In genomic region chr11:2902784-2903671, GRCh38 we compare ENCODE assay signal across 8 cellular contexts. TPM values are rescaled to one million over a fixed set of nuclear protein-coding genes. Genes with fewer than 3 reads are reported as not detected.
DNase-seq lines count a peak whose midpoint lies in the region; ATAC-seq and TF ChIP-seq lines count a peak whose summit lies in the region.

No MANE protein-coding gene starts in this region.

- H3K4me3 ChIP-seq in naive thymus-derived CD4-positive, alpha-beta T cell (ENCODE audit: low read length), result peak overlapping the region; percentile 66

- intact Hi-C loops in naive thymus-derived CD4-positive, alpha-beta T cell (cut with micrococcal nuclease), result loop anchor here (1.0 to 5.0 kb wide), 12 partner anchors 11 to 1141 kb away; partner anchors contain the start of genes CARS1 (in 1 of the 2), CDKN1C (in 1 of the 2), CTSD (in 1 of the 2) and NAP1L4 (in 1 of the 2)

- CTCF ChIA-PET in naive thymus-derived CD4-positive, alpha-beta T cell (lab: Charles Lee), result interaction anchor here (1.8 to 3.4 kb wide), 3 partner anchors 11 to 371 kb away, joined by 6 to 16 read pairs (median 7); no protein-coding TSS in a partner anchor

- no peaks in the 10 kb centered on the region for H3K27me3 Mint-ChIP-seq in central memory CD8-positive, alpha-beta T cell
- H3K27me3 Mint-ChIP-seq in naive thymus-derived CD4-positive, alpha-beta T cell, result no peaks in the 10 kb centered on the region

- peaks cover 46% of the 10 kb centered on the region for H3K4me1 Mint-ChIP-seq in central memory CD8-positive, alpha-beta T cell
- peaks cover 38 to 50% (median 40%) of the 10 kb centered on the region in 7 donors for H3K4me1 Mint-ChIP-seq in naive thymus-derived CD4-positive, alpha-beta T cell

- ATAC-seq in HG03521 (IDR thresholded peaks at IDR 0.05; ENCODE audit: unreplicated experiment), result peak; percentile 3
- no peak for ATAC-seq in central memory CD8-positive, alpha-beta T cell (replicated peaks; ENCODE audit: extremely low read depth, poor library complexity, severe bottlenecking)
- no peak for ATAC-seq in naive thymus-derived CD4-positive, alpha-beta T cell
- no peak for ATAC-seq in HG02610 (IDR thresholded peaks at IDR 0.05; ENCODE audit: unreplicated experiment)

- peak overlapping the region; percentile 74 for H3K4me3 Mint-ChIP-seq in central memory CD8-positive, alpha-beta T cell
- peak overlapping the region; percentile 56 to 82 (median 78) for H3K4me3 Mint-ChIP-seq in naive thymus-derived CD4-positive, alpha-beta T cell

- H3K9me3 ChIP-seq in naive thymus-derived CD4-positive, alpha-beta T cell (ENCODE audit: control insufficient read depth in 2 of 3, low read length in 3 of 3), result no peaks in the 10 kb centered on the region

- H3K27ac Mint-ChIP-seq in central memory CD8-positive, alpha-beta T cell (ENCODE audit: low read depth), result no peak overlapping the region
- peak overlapping the region in 7 of 9 donors; percentile 31 to 81 (median 41) for H3K27ac Mint-ChIP-seq in naive thymus-derived CD4-positive, alpha-beta T cell

- H3K4me1 ChIP-seq in naive thymus-derived CD4-positive, alpha-beta T cell (ENCODE audit: control insufficient read depth in 2 of 2, insufficient read depth in 2 of 2, low read length in 2 of 2), result peaks cover 31 to 32% of the 10 kb centered on the region in 2 donors

- H3K36me3 Mint-ChIP-seq in central memory CD8-positive, alpha-beta T cell (ENCODE audit: insufficient read depth), result peaks cover 3% of the 10 kb centered on the region
- peaks cover 0 to 26% (median 19%) of the 10 kb centered on the region in 5 donors for H3K36me3 Mint-ChIP-seq in naive thymus-derived CD4-positive, alpha-beta T cell

- H3K27me3 ChIP-seq in naive thymus-derived CD4-positive, alpha-beta T cell (ENCODE audit: control insufficient read depth in 2 of 2, insufficient read depth in 2 of 2, low read length in 2 of 2), result no peaks in the 10 kb centered on the region

- no peak for DNase-seq in central memory CD8-positive, alpha-beta T cell (ENCODE audit: low spot score in 2 of 2)
- DNase-seq in naive thymus-derived CD4-positive, alpha-beta T cell, result no peak
- DNase-seq in ureter (ENCODE audit: low spot score) (no peak), AML-193 (lab: John Stamatoyannopoulos, UW) (no peak), NCI-H2029 (lab: John Stamatoyannopoulos, UW) (no peak)

- H3K27ac ChIP-seq in C4-2B, result peak overlapping the region; percentile 92
- peak overlapping the region; percentile 65 for H3K27ac ChIP-seq in naive thymus-derived CD4-positive, alpha-beta T cell (ENCODE audit: low read depth, low read length)

- POLR2A ChIA-PET in naive thymus-derived CD4-positive, alpha-beta T cell (lab: Charles Lee), result interaction anchor here (0.6 to 2.9 kb wide), 5 partner anchors 10 to 370 kb away, joined by 3 to 16 read pairs (median 3); no protein-coding TSS in a partner anchor

- no peaks in the 10 kb centered on the region for H3K9me3 Mint-ChIP-seq in central memory CD8-positive, alpha-beta T cell
- H3K9me3 Mint-ChIP-seq in naive thymus-derived CD4-positive, alpha-beta T cell, result peaks cover 0 to 15% (median 2%) of the 10 kb centered on the region in 11 donors

- TF ChIP-seq CTCF in C4-2B (conservative IDR thresholded peaks at IDR 0.05), result no peak

- no peaks in the 10 kb centered on the region for H3K36me3 ChIP-seq in naive thymus-derived CD4-positive, alpha-beta T cell (ENCODE audit: control insufficient read depth in 2 of 3, insufficient read depth in 3 of 3, low read length in 3 of 3)

RNA-seq across cellular contexts. Expression of gene CDKN1C, which starts 17.5 kb away (rescaled TPM):
- 10 to 100 TPM in 1 of 5 experiments, 1 to 10 TPM in 3, under 1 TPM in 1; 0.53 to 36.0 (median 6.0) TPM for total RNA-seq in naive thymus-derived CD4-positive, alpha-beta T cell
- polyA plus RNA-seq in naive thymus-derived CD4-positive, alpha-beta T cell, result under 1 TPM; 0.35 to 0.94 TPM
- 21.5 TPM for total RNA-seq in ureter

RNA-seq across cellular contexts. Expression of gene PHLDA2, which starts 26.2 kb away (rescaled TPM):
- total RNA-seq in naive thymus-derived CD4-positive, alpha-beta T cell, result 1 to 10 TPM in 3 of 5 experiments, not detected in 2; 2.5 to 7.9 (median 4.5) TPM
- not detected for polyA plus RNA-seq in naive thymus-derived CD4-positive, alpha-beta T cell
- total RNA-seq in ureter, result 15.9 TPM
